Comparison of ENCODE assay signal across 37 cellular contexts in the genomic region with DNA sequence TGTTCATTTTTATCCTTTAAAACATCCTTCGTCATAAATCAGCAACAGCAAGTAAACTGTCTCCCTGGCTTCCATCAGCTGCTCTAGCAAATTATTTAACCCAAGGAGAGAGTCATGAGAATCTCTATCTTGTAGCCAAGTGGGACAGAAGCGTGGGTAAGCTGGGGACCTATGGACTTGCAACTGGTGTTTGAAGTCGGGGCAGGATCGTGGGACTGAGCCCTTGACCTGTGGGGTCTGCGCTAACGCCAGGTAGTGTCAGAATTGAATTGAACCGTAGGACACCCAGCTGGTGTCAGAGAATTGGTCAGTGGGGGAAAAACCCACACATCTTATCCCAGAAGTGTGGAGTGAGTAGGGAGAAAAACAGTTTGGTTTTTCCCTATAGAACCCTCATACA.
"Had no signal": no experiment of that assay in that cellular context is flagged by ENCODE, and none has a peak within 500 bp of the region (broad histone marks: within the 10 kb centered on the region; RNA-seq: fewer than 3 reads in every experiment).

No MANE protein-coding gene starts in this region.

- H3K4me3 ChIP-seq: ascending aorta, cardiac muscle cell had no signal

- H3K4me1 Mint-ChIP-seq: brain had no signal

- H3K36me3 ChIP-seq: cardiac muscle cell had no signal

- H3K36me3 Mint-ChIP-seq: activated naive CD4-positive, alpha-beta T cell treated with anti-CD3 and anti-CD28 coated beads, Interleukin-2, amount 10 ng/mL, durations not matched to agents 7 days and 5 days; activated naive CD4-positive, alpha-beta T cell treated with anti-CD3 and anti-CD28 coated beads, Interleukin-2, amount 50 U/mL, for 24 hours; brain; WTC11 had no signal

- H3K4me3 Mint-ChIP-seq: activated CD4-positive, alpha-beta memory T cell treated with anti-CD3 and anti-CD28 coated beads, Interleukin-2, amount 10 ng/mL, durations not matched to agents 7 days and 5 days; activated CD4-positive, alpha-beta T cell treated with anti-CD3 and anti-CD28 coated beads for 36 hours; activated CD4-positive, alpha-beta T cell treated with anti-CD3 and anti-CD28 coated beads, Interleukin-2, amount 10 ng/mL, durations not matched to agents 7 days and 5 days; activated CD8-positive, alpha-beta memory T cell treated with anti-CD3 and anti-CD28 coated beads, Interleukin-2, amount 10 ng/mL, durations not matched to agents 7 days and 5 days; activated CD8-positive, alpha-beta T cell treated with anti-CD3 and anti-CD28 coated beads, Interleukin-2, amount 10 ng/mL, durations not matched to agents 7 days and 5 days; activated naive CD4-positive, alpha-beta T cell treated with anti-CD3 and anti-CD28 coated beads, Interleukin-2, amount 10 ng/mL, durations not matched to agents 7 days and 5 days; activated naive CD4-positive, alpha-beta T cell treated with anti-CD3 and anti-CD28 coated beads, Interleukin-2, amount 50 U/mL, for 24 hours; activated naive CD8-positive, alpha-beta T cell; activated naive CD8-positive, alpha-beta T cell treated with anti-CD3 and anti-CD28 coated beads, Interleukin-2, amount 10 ng/mL, durations not matched to agents 7 days and 5 days; activated naive CD8-positive, alpha-beta T cell treated with anti-CD3 and anti-CD28 coated beads, Interleukin-2, amount 50 U/mL, for 24 hours; activated T-cell treated with anti-CD3 and anti-CD28 coated beads, Interleukin-2, amount 50 U/mL, for 24 hours; brain; central memory CD8-positive, alpha-beta T cell; T-helper 1 cell treated with Interleukin-12 subunit alpha and Interleukin-12 subunit beta and Interleukin-4 antibody, amounts not matched to agents 30 μg/mL and 1 μg/mL, for 36 hours; T-helper 2 cell treated with Interferon-gamma antibody and Interleukin-4, amounts not matched to agents 5 μg/mL and 100 μg/mL, for 36 hours; WTC11 had no signal

- H3K9me3 ChIP-seq: ascending aorta had no signal

- H3K27me3 ChIP-seq: ascending aorta, cardiac muscle cell had no signal

- ATAC-seq: activated CD4-positive, alpha-beta T cell treated with anti-CD3 and anti-CD28 coated beads for 36 hours; activated CD4-positive, CD25-positive, alpha-beta regulatory T cell treated with anti-CD3 and anti-CD28 coated beads, Interleukin-2, amount 50 U/mL, for 24 hours; activated CD8-positive, alpha-beta memory T cell treated with anti-CD3 and anti-CD28 coated beads, Interleukin-2, amount 10 ng/mL, durations not matched to agents 7 days and 5 days; activated CD8-positive, alpha-beta T cell treated with anti-CD3 and anti-CD28 coated beads, Interleukin-2, amount 10 ng/mL, durations not matched to agents 7 days and 5 days; activated naive CD8-positive, alpha-beta T cell treated with anti-CD3 and anti-CD28 coated beads, Interleukin-2, amount 50 U/mL, for 24 hours; WTC11 had no signal

- H3K9me3 Mint-ChIP-seq: activated CD4-positive, alpha-beta memory T cell treated with anti-CD3 and anti-CD28 coated beads, Interleukin-2, amount 10 ng/mL, durations not matched to agents 7 days and 5 days; activated CD4-positive, alpha-beta T cell treated with anti-CD3 and anti-CD28 coated beads, Interleukin-2, amount 10 ng/mL, durations not matched to agents 7 days and 5 days; activated naive CD4-positive, alpha-beta T cell treated with anti-CD3 and anti-CD28 coated beads, Interleukin-2, amount 10 ng/mL, durations not matched to agents 7 days and 5 days; activated naive CD4-positive, alpha-beta T cell treated with anti-CD3 and anti-CD28 coated beads, Interleukin-2, amount 50 U/mL, for 24 hours; activated naive CD8-positive, alpha-beta T cell treated with anti-CD3 and anti-CD28 coated beads, Interleukin-2, amount 10 ng/mL, durations not matched to agents 7 days and 5 days; activated naive CD8-positive, alpha-beta T cell treated with anti-CD3 and anti-CD28 coated beads, Interleukin-2, amount 50 U/mL, for 24 hours; activated T-cell treated with anti-CD3 and anti-CD28 coated beads, Interleukin-2, amount 50 U/mL, for 24 hours; activated T-helper 2 cell treated with anti-CD3 and anti-CD28 coated beads, Interferon-gamma antibody, Interleukin-2, Interleukin-4, amounts not matched to agents 10 μg/mL and 5 μg/mL and 100 μg/mL, durations not matched to agents 14 hours and 24 hours and 36 hours; brain; central memory CD8-positive, alpha-beta T cell; T-helper 1 cell treated with Interleukin-12 subunit alpha and Interleukin-12 subunit beta and Interleukin-4 antibody, amounts not matched to agents 30 μg/mL and 1 μg/mL, for 36 hours; T-helper 2 cell treated with Interferon-gamma antibody and Interleukin-4, amounts not matched to agents 5 μg/mL and 100 μg/mL, for 36 hours; WTC11 had no signal

- H3K27me3 Mint-ChIP-seq: activated CD4-positive, alpha-beta memory T cell treated with anti-CD3 and anti-CD28 coated beads, Interleukin-2, amount 10 ng/mL, durations not matched to agents 7 days and 5 days; activated CD4-positive, alpha-beta T cell treated with anti-CD3 and anti-CD28 coated beads for 36 hours; activated CD4-positive, alpha-beta T cell treated with anti-CD3 and anti-CD28 coated beads, Interleukin-2, amount 10 ng/mL, durations not matched to agents 7 days and 5 days; activated CD8-positive, alpha-beta memory T cell treated with anti-CD3 and anti-CD28 coated beads, Interleukin-2, amount 10 ng/mL, durations not matched to agents 7 days and 5 days; activated naive CD4-positive, alpha-beta T cell treated with anti-CD3 and anti-CD28 coated beads, Interleukin-2, amount 50 U/mL, for 24 hours; activated naive CD8-positive, alpha-beta T cell; activated naive CD8-positive, alpha-beta T cell treated with anti-CD3 and anti-CD28 coated beads, Interleukin-2, amount 10 ng/mL, durations not matched to agents 7 days and 5 days; activated naive CD8-positive, alpha-beta T cell treated with anti-CD3 and anti-CD28 coated beads, Interleukin-2, amount 50 U/mL, for 24 hours; activated T-cell treated with anti-CD3 and anti-CD28 coated beads, Interleukin-2, amount 50 U/mL, for 24 hours; brain; central memory CD8-positive, alpha-beta T cell had no signal

- DNase-seq: activated CD4-positive, alpha-beta memory T cell treated with anti-CD3 and anti-CD28 coated beads, Interleukin-2, amount 10 ng/mL, durations not matched to agents 7 days and 5 days; activated CD4-positive, alpha-beta T cell treated with anti-CD3 and anti-CD28 coated beads for 1 hour; activated CD4-positive, alpha-beta T cell treated with anti-CD3 and anti-CD28 coated beads for 36 hours; activated CD4-positive, alpha-beta T cell treated with anti-CD3 and anti-CD28 coated beads for 48 hours; activated CD4-positive, alpha-beta T cell treated with anti-CD3 and anti-CD28 coated beads, Interleukin-2, amount 10 ng/mL, durations not matched to agents 7 days and 5 days; activated CD4-positive, alpha-beta T cell treated with anti-CD3 and anti-CD28 coated beads, Interleukin-2, amount 50 U/mL, for 48 hours; activated CD4-positive, CD25-positive, alpha-beta regulatory T cell; activated CD8-positive, alpha-beta memory T cell treated with anti-CD3 and anti-CD28 coated beads for 24 hours; activated CD8-positive, alpha-beta memory T cell treated with anti-CD3 and anti-CD28 coated beads, Interleukin-2, amount 10 ng/mL, durations not matched to agents 7 days and 5 days; activated CD8-positive, alpha-beta memory T cell treated with anti-CD3 and anti-CD28 coated beads, Interleukin-2, amount 50 U/mL, for 48 hours; activated CD8-positive, alpha-beta T cell treated with anti-CD3 and anti-CD28 coated beads, Interleukin-2, amount 10 ng/mL, durations not matched to agents 7 days and 5 days; activated effector memory CD4-positive, alpha-beta T cell treated with Interleukin-2 at 50 U/mL for 16 hours; activated gamma-delta T cell; activated naive CD4-positive, alpha-beta T cell treated with anti-CD3 and anti-CD28 coated beads, Interleukin-2, amount 10 ng/mL, durations not matched to agents 7 days and 5 days; activated naive CD4-positive, alpha-beta T cell treated with Interleukin-2 at 50 U/mL for 16 hours; activated naive CD8-positive, alpha-beta T cell treated with anti-CD3 and anti-CD28 coated beads, Interleukin-2, amount 10 ng/mL, durations not matched to agents 7 days and 5 days; activated naive CD8-positive, alpha-beta T cell treated with anti-CD3 and anti-CD28 coated beads, Interleukin-2, amount 50 U/mL, for 24 hours; activated T-cell treated with anti-CD3 and anti-CD28 coated beads, Interleukin-2, amount 50 U/mL, for 24 hours; activated T-cell treated with anti-CD3 and anti-CD28 coated beads, Interleukin-2, amount 50 U/mL, for 48 hours; anterior cingulate cortex; caudate nucleus; cerebellar nuclear complex; T-helper 1 cell; T-helper 2 cell; T-helper 9 cell; WERI-Rb-1 had no signal

- H3K27ac Mint-ChIP-seq: activated CD4-positive, alpha-beta memory T cell treated with anti-CD3 and anti-CD28 coated beads, Interleukin-2, amount 10 ng/mL, durations not matched to agents 7 days and 5 days; activated CD4-positive, alpha-beta T cell treated with anti-CD3 and anti-CD28 coated beads for 36 hours; activated CD4-positive, alpha-beta T cell treated with anti-CD3 and anti-CD28 coated beads, Interleukin-2, amount 10 ng/mL, durations not matched to agents 7 days and 5 days; activated CD8-positive, alpha-beta memory T cell treated with anti-CD3 and anti-CD28 coated beads, Interleukin-2, amount 10 ng/mL, durations not matched to agents 7 days and 5 days; activated CD8-positive, alpha-beta T cell treated with anti-CD3 and anti-CD28 coated beads, Interleukin-2, amount 10 ng/mL, durations not matched to agents 7 days and 5 days; activated naive CD4-positive, alpha-beta T cell treated with anti-CD3 and anti-CD28 coated beads, Interleukin-2, amount 10 ng/mL, durations not matched to agents 7 days and 5 days; activated naive CD4-positive, alpha-beta T cell treated with anti-CD3 and anti-CD28 coated beads, Interleukin-2, amount 50 U/mL, for 24 hours; activated naive CD8-positive, alpha-beta T cell; activated naive CD8-positive, alpha-beta T cell treated with anti-CD3 and anti-CD28 coated beads, Interleukin-2, amount 10 ng/mL, durations not matched to agents 7 days and 5 days; activated naive CD8-positive, alpha-beta T cell treated with anti-CD3 and anti-CD28 coated beads, Interleukin-2, amount 50 U/mL, for 24 hours; activated T-cell treated with anti-CD3 and anti-CD28 coated beads, Interleukin-2, amount 50 U/mL, for 24 hours; activated T-helper 2 cell treated with anti-CD3 and anti-CD28 coated beads, Interferon-gamma antibody, Interleukin-2, Interleukin-4, amounts not matched to agents 10 μg/mL and 5 μg/mL and 100 μg/mL, durations not matched to agents 14 hours and 24 hours and 36 hours; brain; T-helper 1 cell treated with Interleukin-12 subunit alpha and Interleukin-12 subunit beta and Interleukin-4 antibody, amounts not matched to agents 30 μg/mL and 1 μg/mL, for 36 hours; T-helper 2 cell treated with Interferon-gamma antibody and Interleukin-4, amounts not matched to agents 5 μg/mL and 100 μg/mL, for 36 hours; WTC11 had no signal

- H3K27ac ChIP-seq: ascending aorta, cardiac muscle cell, WERI-Rb-1 had no signal

- H3K4me1 ChIP-seq: ascending aorta had no signal
